ENCODE assay signal across 8 cellular contexts in the genomic region with DNA sequence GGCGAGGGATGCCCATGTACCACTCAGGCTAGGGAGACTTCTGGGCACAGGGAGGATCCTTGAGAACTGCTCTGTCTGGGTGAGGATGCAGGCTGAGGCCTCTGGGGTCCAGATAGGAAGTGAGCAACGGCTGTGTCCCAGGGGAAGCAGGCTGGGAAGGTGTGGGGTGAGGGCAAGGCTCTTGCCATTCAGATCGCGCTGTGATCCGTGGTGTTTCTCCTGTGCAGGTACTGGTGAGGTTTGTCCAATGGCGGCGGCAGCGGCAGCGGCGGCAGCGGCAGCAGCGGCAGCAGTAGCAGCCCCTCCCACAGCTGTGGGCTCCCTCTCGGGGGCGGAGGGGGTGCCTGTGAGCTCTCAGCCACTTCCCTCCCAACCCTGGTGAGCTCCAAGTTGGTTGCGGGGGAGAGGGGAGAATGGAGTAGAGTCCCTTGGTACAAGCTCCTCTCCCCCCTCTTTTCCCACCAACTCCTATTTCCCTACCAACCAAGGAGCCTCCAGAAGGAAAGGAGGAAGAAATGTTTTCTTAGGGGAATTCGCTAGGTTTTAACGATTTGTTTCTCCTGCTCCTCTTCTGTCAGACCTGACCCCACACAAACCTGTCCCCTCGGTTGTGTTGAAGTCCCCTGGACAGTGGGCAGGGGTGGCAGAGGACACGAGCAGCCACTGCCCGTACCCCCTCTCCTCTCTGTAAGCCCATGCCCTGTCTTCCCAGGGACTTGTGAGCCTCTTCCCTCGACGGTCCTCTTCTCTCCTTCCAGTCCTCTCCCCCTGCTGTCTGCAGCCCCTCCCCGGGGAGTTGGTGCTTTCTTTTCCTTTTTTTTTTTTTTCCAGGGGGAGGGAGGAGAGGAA. TPM values are rescaled to one million over a fixed set of nuclear protein-coding genes. Genes with fewer than 3 reads are reported as not detected.
DNase-seq lines count a peak whose midpoint lies in the region; FAIRE-seq and TF ChIP-seq lines count a peak whose summit lies in the region.

No MANE protein-coding gene starts in this region.

- peaks cover 41% of the 10 kb centered on the region for H4K20me1 ChIP-seq in neural progenitor cell (ENCODE audit: low read depth)

- H3K27me3 Mint-ChIP-seq in chondrocyte (ENCODE audit: low read depth) (no peaks in the 10 kb centered on the region), neural progenitor cell (ENCODE audit: insufficient read depth, low read depth) (peaks cover 15% of the 10 kb centered on the region)

- POLR2A ChIA-PET in RWPE1 (lab: Yijun Ruan, JAX; ENCODE audit: low non-redundant PET) = interaction anchor here (0.7 kb wide), 1 partner anchor 256 kb away, joined by 12 read pairs; no protein-coding TSS in a partner anchor

- peaks cover 2% of the 10 kb centered on the region; the same call in 1 of the 2 replicates for H3K27me3 ChIP-seq in H7 (ENCODE audit: control insufficient read depth, insufficient read depth, low read length)
- H3K27me3 ChIP-seq in neural progenitor cell = no peaks in the 10 kb centered on the region

- H3K9me3 Mint-ChIP-seq in chondrocyte (ENCODE audit: low read depth) (no peaks in the 10 kb centered on the region), neural progenitor cell (no peaks in the 10 kb centered on the region)

- no peak overlapping the region for H3K9ac ChIP-seq in neural progenitor cell

- peaks cover 62% of the 10 kb centered on the region for H3K4me1 Mint-ChIP-seq in chondrocyte (ENCODE audit: low read depth)
- H3K4me1 Mint-ChIP-seq in neural progenitor cell = peaks cover 58% of the 10 kb centered on the region

- H3K9me3 ChIP-seq in neural progenitor cell (ENCODE audit: low read depth) = no peaks in the 10 kb centered on the region

- peaks cover 10% of the 10 kb centered on the region for H3K36me3 Mint-ChIP-seq in chondrocyte (ENCODE audit: low read depth)
- H3K36me3 Mint-ChIP-seq in neural progenitor cell = peaks cover 7% of the 10 kb centered on the region

- no peak overlapping the region for H2AFZ ChIP-seq in neural progenitor cell (replicated peaks)

- H3K4me3 Mint-ChIP-seq in chondrocyte (ENCODE audit: unreplicated experiment) (peak overlapping the region; percentile 82), neural progenitor cell (peak overlapping the region; percentile 98)

- H3K4me2 ChIP-seq in neural progenitor cell = peak overlapping the region; percentile 88

- peak overlapping the region; percentile 16; the same call in 1 of the 2 replicates for H3K4me3 ChIP-seq in H7 (ENCODE audit: insufficient read depth, low read depth, low read length)
- H3K4me3 ChIP-seq in neural progenitor cell = peak overlapping the region; percentile 83

- H3K79me2 ChIP-seq in neural progenitor cell (ENCODE audit: low read depth) = peaks cover 67% of the 10 kb centered on the region

- no peak for FAIRE-seq in GM12892 (lab: Jason Lieb, UNC)

- CTCF ChIA-PET in RWPE1 (lab: Yijun Ruan, JAX) = interaction anchor here (0.6 kb wide), 1 partner anchor 9 kb away, joined by 3 read pairs; no protein-coding TSS in a partner anchor

- H3F3A ChIP-seq in neural progenitor cell (ENCODE audit: low read depth) = peaks cover 80% of the 10 kb centered on the region

- H3K36me3 ChIP-seq in H7 (replicated peaks; ENCODE audit: control insufficient read depth, insufficient read depth, low read length) (peaks cover 8% of the 10 kb centered on the region), neural progenitor cell (no peaks in the 10 kb centered on the region)

- peak overlapping the region; percentile 99 for H3K27ac ChIP-seq in RWPE1
- H3K27ac ChIP-seq in neural progenitor cell = peak overlapping the region; percentile 69

- H3K27ac Mint-ChIP-seq in chondrocyte (ENCODE audit: unreplicated experiment) (peak overlapping the region; percentile 97), neural progenitor cell (no peak overlapping the region)

- peaks cover 48% of the 10 kb centered on the region for H3K4me1 ChIP-seq in neural progenitor cell

- TF ChIP-seq CTCF in RWPE1 (conservative IDR thresholded peaks at IDR 0.05; ENCODE audit: low read depth) = no peak
- TF ChIP-seq CTCF in chondrocyte (IDR thresholded peaks at IDR 0.05) = no peak
- TF ChIP-seq CTCF in neural progenitor cell (IDR thresholded peaks at IDR 0.05) = no peak

- no peak; the same call in 1 of the 2 replicates for TF ChIP-seq POLR2A in GM12892 (IDR thresholded peaks at IDR 0.05; ENCODE audit: low read depth, low read length)

- peak; percentile 70 for DNase-seq in H7
- no peak for DNase-seq in RWPE1 (ENCODE audit: low spot score)
- DNase-seq in chondrocyte (ENCODE audit: low spot score) = no peak
- peak; percentile 52 for DNase-seq in neural progenitor cell (ENCODE audit: low spot score)
- DNase-seq in GM12892 (ENCODE audit: insufficient read length) = no peak
- DNase-seq in superior temporal gyrus (ENCODE audit: extremely low spot score) = no peak
- DNase-seq in DMS153 (lab: John Stamatoyannopoulos, UW) = no peak
- no peak for DNase-seq in NCI-H1436 treated with DMSO at 0.1 percent for 48 hours (lab: John Stamatoyannopoulos, UW)

RNA-seq across cellular contexts. Expression of gene PRRT2, which starts 1.9 kb away (rescaled TPM):
- total RNA-seq in H7 (2014; rRNA removed; shearing (Covaris generic)) = 1.8 and 5.6 TPM in 2 replicates
- 5.2 to 9.1 TPM (median 6.1 TPM) in 3 replicates for total RNA-seq in chondrocyte
- total RNA-seq in neural progenitor cell (ENCODE audit: low replicate concordance) = 23.5 and 71.4 TPM in 2 replicates
- 0.98 TPM for polyA plus RNA-seq in GM12892 (2012; ENCODE audit: missing spikeins)

RNA-seq across cellular contexts. Expression of gene MAZ, which starts 3.7 kb away (rescaled TPM):
- 496 and 509 TPM in 2 replicates for total RNA-seq in H7 (2014; rRNA removed; shearing (Covaris generic))
- total RNA-seq in chondrocyte (318 to 359 TPM (median 358 TPM) in 3 replicates), neural progenitor cell (ENCODE audit: low replicate concordance) (120 and 220 TPM in 2 replicates)
- 133 TPM for polyA plus RNA-seq in GM12892 (2012; ENCODE audit: missing spikeins)

RNA-seq across cellular contexts. Expression of gene PAGR1, which starts 5.9 kb away (rescaled TPM):
- total RNA-seq in H7 (2014; rRNA removed; shearing (Covaris generic)) = 62.1 and 67.1 TPM in 2 replicates
- 22.3 to 40.2 TPM (median 23.0 TPM) in 3 replicates for total RNA-seq in chondrocyte
- 47.2 and 88.3 TPM in 2 replicates for total RNA-seq in neural progenitor cell (ENCODE audit: low replicate concordance)
- 8.8 TPM for polyA plus RNA-seq in GM12892 (2012; ENCODE audit: missing spikeins)

RNA-seq across cellular contexts. Expression of gene MVP, which starts 10.2 kb away (rescaled TPM):
- 7.0 and 22.0 TPM in 2 replicates for total RNA-seq in H7 (2014; rRNA removed; shearing (Covaris generic))
- total RNA-seq in chondrocyte = 101 to 132 TPM (median 106 TPM) in 3 replicates
- 2.4 and 4.4 TPM in 2 replicates for total RNA-seq in neural progenitor cell (ENCODE audit: low replicate concordance)
- 53.0 TPM for polyA plus RNA-seq in GM12892 (2012; ENCODE audit: missing spikeins)

RNA-seq across cellular contexts. Expression of gene KIF22, which starts 19.5 kb away (rescaled TPM):
- 202 and 205 TPM in 2 replicates for total RNA-seq in H7 (2014; rRNA removed; shearing (Covaris generic))
- total RNA-seq in chondrocyte (13.5 to 24.3 TPM (median 14.1 TPM) in 3 replicates), neural progenitor cell (ENCODE audit: low replicate concordance) (173 and 275 TPM in 2 replicates)
- polyA plus RNA-seq in GM12892 (2012; ENCODE audit: missing spikeins) = 43.2 TPM

Comparison
In these comparisons a context has a peak if more than half of its experiments do, and no peak if none do; other contexts are left out.
1. DNase-seq: peak in H7 (single experiment) and neural progenitor cell (single experiment); none in RWPE1 (single experiment), chondrocyte (single experiment), GM12892 (single experiment), superior temporal gyrus (single experiment), DMS153 (single experiment) and NCI-H1436 treated with DMSO at 0.1 percent for 48 hours (single experiment).